In genomic region chr3:161171639-161172552, GRCh38 we compare ENCODE assay signal across 11 cellular contexts. TPM values are rescaled to one million over a fixed set of nuclear protein-coding genes. Genes with fewer than 3 reads are reported as not detected.
DNase-seq lines count a peak whose midpoint lies in the region; ATAC-seq and TF ChIP-seq lines count a peak whose summit lies in the region.
"Had no signal": no experiment of that assay in that cellular context is flagged by ENCODE, and none has a peak within 500 bp of the region (broad histone marks: within the 10 kb centered on the region; RNA-seq: fewer than 3 reads in every experiment).

No MANE protein-coding gene starts in this region.

- no peak for TF ChIP-seq EP300 in SK-N-SH (IDR thresholded peaks at IDR 0.05; ENCODE audit: borderline replicate concordance in 1 of 2, low read depth in 1 of 2, low read length in 1 of 2)

- intact Hi-C loops in mucosa of descending colon (cut with DNase I, micrococcal nuclease) = no loop called here

- H3K36me3 ChIP-seq in SK-N-SH (replicated peaks in 1 of 2; ENCODE audit: control insufficient read depth in 1 of 2, insufficient read depth in 2 of 2, low read length in 1 of 2) (no peaks in the 10 kb centered on the region), mucosa of descending colon (ENCODE audit: low read depth) (no peaks in the 10 kb centered on the region)
- H3K36me3 ChIP-seq: ovary had no signal

- CTCF ChIA-PET in SK-N-SH (lab: Yijun Ruan, JAX) = no interaction called here

- no peak overlapping the region for H3K4me2 ChIP-seq in SK-N-SH

- TF ChIP-seq CTCF in SK-N-SH (IDR thresholded peaks at IDR 0.05) (peak; percentile 37; the same call in 1 of the 2 replicates), fibroblast of the aortic adventitia (IDR thresholded peaks at IDR 0.05; ENCODE audit: insufficient read depth, low read length) (peak; percentile 33), GM20000 (IDR thresholded peaks at IDR 0.05; ENCODE audit: extremely low read depth, missing control alignments) (no peak), mucosa of descending colon (IDR thresholded peaks at IDR 0.05) (no peak)

- H3K4me3 ChIP-seq in SK-N-SH (ENCODE audit: low read depth in 2 of 2, low read length in 1 of 2) = no peak overlapping the region
- H3K4me3 ChIP-seq in fibroblast of the aortic adventitia (ENCODE audit: low read depth, low read length) = no peak overlapping the region
- H3K4me3 ChIP-seq in mucosa of descending colon = no peak overlapping the region
- H3K4me3 ChIP-seq: ovary had no signal

- no peaks in the 10 kb centered on the region for H3K27me3 ChIP-seq in SK-N-SH (ENCODE audit: insufficient read depth)
- H3K27me3 ChIP-seq: ovary had no signal

- no peak overlapping the region for H2AFZ ChIP-seq in SK-N-SH (ENCODE audit: low read depth)

- no peak overlapping the region for H3K9ac ChIP-seq in SK-N-SH

- H4K20me1 ChIP-seq in SK-N-SH (ENCODE audit: insufficient read depth) = no peaks in the 10 kb centered on the region

- DNase-seq in SHP77 (lab: John Stamatoyannopoulos, UW) = peak; percentile 7 to 9
- no peak for DNase-seq in SHP77 treated with DMSO at 0.1 percent for 48 hours (lab: John Stamatoyannopoulos, UW)
- no peak for DNase-seq in SK-N-SH
- DNase-seq in fibroblast of the aortic adventitia (ENCODE audit: low read depth) = peak; percentile 33
- peak; percentile 21 for DNase-seq in stromal cell of bone marrow (ENCODE audit: low read depth)
- no peak for DNase-seq in GM20000 (ENCODE audit: low spot score)
- DNase-seq in mucosa of descending colon = no peak
- DNase-seq: activated CD4-positive, alpha-beta T cell treated with anti-CD3 and anti-CD28 coated beads, Interleukin-2, amount 10 ng/mL, durations not matched to agents 7 days and 5 days; CD4-positive, CD25-positive, alpha-beta regulatory T cell had no signal

- TF ChIP-seq RAD21 in SK-N-SH (IDR thresholded peaks at IDR 0.05; ENCODE audit: low read length) = peak; percentile 41

- no peaks in the 10 kb centered on the region for H3K9me2 ChIP-seq in SK-N-SH

- H3K4me1 ChIP-seq in SK-N-SH (ENCODE audit: control insufficient read depth in 1 of 2, insufficient read depth in 2 of 2, low read depth in 1 of 2, low read length in 1 of 2) (no peaks in the 10 kb centered on the region), mucosa of descending colon (ENCODE audit: low read depth) (no peaks in the 10 kb centered on the region)

- no peaks in the 10 kb centered on the region for H3F3A ChIP-seq in SK-N-SH (replicated peaks; ENCODE audit: insufficient read depth)

- POLR2A ChIA-PET in SK-N-SH (lab: Yijun Ruan, JAX) = no interaction called here

- WGBS in SK-N-SH (ENCODE audit: low lambda C conversion rate) = 51% methylated on average over 2 of the region's 2 CpGs

- H3K9me3 ChIP-seq in SK-N-SH (no peaks in the 10 kb centered on the region), mucosa of descending colon (no peaks in the 10 kb centered on the region)
- H3K9me3 ChIP-seq: ovary had no signal

- ATAC-seq in mucosa of descending colon = no peak
- ATAC-seq in GM21619 (IDR thresholded peaks at IDR 0.05; ENCODE audit: unreplicated experiment) = no peak

- H3K79me2 ChIP-seq in SK-N-SH (ENCODE audit: insufficient read depth) = no peaks in the 10 kb centered on the region

- H3K27ac ChIP-seq in SK-N-SH (ENCODE audit: low read depth in 2 of 2, low read length in 1 of 2) = peak overlapping the region in 1 of 2 experiments; percentile 35; a peak in 2 of 4 replicates
- H3K27ac ChIP-seq: ovary had no signal

TF ChIP-seq in SK-N-SH, 30 proteins besides CTCF, POLR2A, EP300 and RAD21:
- TF ChIP-seq ZBTB33 (IDR thresholded peaks at IDR 0.05; ENCODE audit: borderline replicate concordance, low read depth) (no peak), MAX (IDR thresholded peaks at IDR 0.05; ENCODE audit: low read depth) (no peak), USF2 (IDR thresholded peaks at IDR 0.05; ENCODE audit: borderline replicate concordance, low read depth, low read length) (no peak), MEF2A (IDR thresholded peaks at IDR 0.05; ENCODE audit: borderline replicate concordance, low read depth) (no peak)

RNA-seq across cellular contexts. Expression of gene NMD3, which starts 49.2 kb away (rescaled TPM):
- polyA plus RNA-seq in SK-N-SH (2012; rRNA removed) = 15.1 and 21.1 TPM in 2 replicates
- polyA plus RNA-seq in SK-N-SH (2012; cell fraction: cytosol; rRNA removed) = 24.0 and 25.4 TPM in 2 replicates
- polyA plus RNA-seq in SK-N-SH (2012; cell fraction: nucleus; rRNA removed) = 9.7 and 21.3 TPM in 2 replicates
- 88.0 and 165 TPM in 2 replicates for total RNA-seq in fibroblast of the aortic adventitia (ENCODE audit: low replicate concordance)
- total RNA-seq in mucosa of descending colon = 10 to 100 TPM; 31.3 to 47.9 (median 36.5) TPM

Comparison
In these comparisons a context has a peak if more than half of its experiments do, and no peak if none do; other contexts are left out.
1. DNase-seq: peak in SHP77 (2 of 2), fibroblast of the aortic adventitia (single experiment) and stromal cell of bone marrow (single experiment); none in SHP77 treated with DMSO at 0.1 percent for 48 hours (single experiment), SK-N-SH (single experiment), GM20000 (single experiment) and mucosa of descending colon (0 of 3).
2. CTCF ChIP-seq: peak in SK-N-SH (single experiment) and fibroblast of the aortic adventitia (single experiment); none in GM20000 (single experiment) and mucosa of descending colon (single experiment).